ENCODE assay signal across 29 cellular contexts in the genomic region with DNA sequence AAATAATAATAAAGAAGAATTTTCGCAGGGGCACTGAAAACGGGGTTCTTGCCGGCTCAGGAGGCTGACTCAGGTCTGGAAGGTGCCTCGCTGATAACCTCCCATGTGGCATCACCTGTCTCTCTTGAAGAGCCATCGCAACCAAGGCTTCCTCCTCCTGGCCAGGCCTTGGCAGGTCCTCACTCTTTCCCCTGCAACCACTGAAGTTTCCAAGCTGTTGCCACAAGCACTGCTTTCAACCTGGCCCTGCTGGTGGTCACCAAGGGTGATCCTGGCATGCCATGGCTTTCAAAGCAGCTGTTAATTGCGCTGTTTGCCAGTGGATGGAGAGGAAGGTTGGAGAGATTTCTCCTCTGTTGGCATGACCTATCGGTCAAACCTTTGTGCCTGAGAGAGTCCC.
"Had no signal": no experiment of that assay in that cellular context is flagged by ENCODE, and none has a peak within 500 bp of the region (broad histone marks: within the 10 kb centered on the region; RNA-seq: fewer than 3 reads in every experiment).

No MANE protein-coding gene starts in this region.

- ATAC-seq: activated CD4-positive, alpha-beta T cell treated with anti-CD3 and anti-CD28 coated beads for 36 hours; activated CD8-positive, alpha-beta memory T cell treated with anti-CD3 and anti-CD28 coated beads, Interleukin-2, amount 10 ng/mL, durations not matched to agents 7 days and 5 days; activated CD8-positive, alpha-beta T cell treated with anti-CD3 and anti-CD28 coated beads, Interleukin-2, amount 10 ng/mL, durations not matched to agents 7 days and 5 days; activated naive CD8-positive, alpha-beta T cell treated with anti-CD3 and anti-CD28 coated beads, Interleukin-2, amount 50 U/mL, for 24 hours; body of pancreas; effector memory CD8-positive, alpha-beta T cell; gastroesophageal sphincter had no signal

- FAIRE-seq: colon had no signal

- H3K9me3 ChIP-seq: adrenal gland, body of pancreas, esophagus squamous epithelium, gastroesophageal sphincter had no signal

- H3K4me3 ChIP-seq: adrenal gland, body of pancreas, esophagus squamous epithelium, gastroesophageal sphincter had no signal

- H3K4me1 ChIP-seq: adrenal gland, body of pancreas, esophagus squamous epithelium, gastroesophageal sphincter had no signal

- DNase-seq: activated CD4-positive, alpha-beta memory T cell treated with anti-CD3 and anti-CD28 coated beads for 36 hours; activated CD4-positive, alpha-beta T cell treated with anti-CD3 and anti-CD28 coated beads for 36 hours; activated CD4-positive, alpha-beta T cell treated with anti-CD3 and anti-CD28 coated beads, Interleukin-2, amount 10 ng/mL, durations not matched to agents 24 days and 14 days; activated CD4-positive, CD25-positive, alpha-beta regulatory T cell; activated CD4-positive, CD25-positive, alpha-beta regulatory T cell treated with anti-CD3 and anti-CD28 coated beads, Interleukin-2, amount 50 U/mL, for 72 hours; activated CD8-positive, alpha-beta memory T cell treated with anti-CD3 and anti-CD28 coated beads, Interleukin-2, amount 10 ng/mL, durations not matched to agents 7 days and 5 days; activated CD8-positive, alpha-beta memory T cell treated with anti-CD3 and anti-CD28 coated beads, Interleukin-2, amount 50 U/mL, for 4 hours; activated CD8-positive, alpha-beta T cell treated with anti-CD3 and anti-CD28 coated beads, Interleukin-2, amount 10 ng/mL, durations not matched to agents 7 days and 5 days; activated effector memory CD4-positive, alpha-beta T cell treated with anti-CD3 and anti-CD28 coated beads, Interleukin-2, amount 50 U/mL, for 16 hours; activated naive CD4-positive, alpha-beta T cell treated with anti-CD3 and anti-CD28 coated beads for 36 hours; activated naive CD8-positive, alpha-beta T cell treated with anti-CD3 and anti-CD28 coated beads for 36 hours; activated naive CD8-positive, alpha-beta T cell treated with anti-CD3 and anti-CD28 coated beads, Interleukin-2, amount 50 U/mL, for 24 hours; activated T-cell treated with anti-CD3 and anti-CD28 coated beads, Interleukin-2, amount 50 U/mL, for 1 hour; activated T-cell treated with anti-CD3 and anti-CD28 coated beads, Interleukin-2, amount 50 U/mL, for 48 hours; amygdala; aorta; body of pancreas; caudate nucleus; cortex of kidney; dermis blood vessel endothelial cell; effector CD4-positive, alpha-beta T cell; effector memory CD8-positive, alpha-beta T cell; erythroblast; esophagus squamous epithelium; foreskin melanocyte; T-helper 2 cell had no signal

- H3K27ac ChIP-seq: adrenal gland, body of pancreas, esophagus squamous epithelium, gastroesophageal sphincter had no signal

- H3K27me3 ChIP-seq: adrenal gland, body of pancreas, esophagus squamous epithelium had no signal

- H3K36me3 ChIP-seq: adrenal gland, esophagus squamous epithelium, gastroesophageal sphincter had no signal
